In genomic region chr1:46133181-46133658, GRCh38 we compare ENCODE assay signal across 8 cellular contexts. TPM values are rescaled to one million over a fixed set of nuclear protein-coding genes. Genes with fewer than 3 reads are reported as not detected.
DNase-seq lines count a peak whose midpoint lies in the region; ATAC-seq lines count a peak whose summit lies in the region.

No MANE protein-coding gene starts in this region.

- no peaks in the 10 kb centered on the region for H3K9me3 Mint-ChIP-seq in activated CD4-positive, alpha-beta T cell treated with anti-CD3 and anti-CD28 coated beads, Interleukin-2, amount 10 ng/mL, durations not matched to agents 24 days and 14 days
- no peaks in the 10 kb centered on the region for H3K9me3 Mint-ChIP-seq in stimulated activated naive CD8-positive, alpha-beta T cell treated with anti-CD3 and anti-CD28 coated beads, Interleukin-15, amount 100 ng/mL, for 72 hours

- H3K27ac Mint-ChIP-seq in activated CD4-positive, alpha-beta T cell treated with anti-CD3 and anti-CD28 coated beads, Interleukin-2, amount 10 ng/mL, durations not matched to agents 24 days and 14 days = peak overlapping the region; percentile 98
- peak overlapping the region in 1 of 2 donors; percentile 99 for H3K27ac Mint-ChIP-seq in stimulated activated naive CD8-positive, alpha-beta T cell treated with anti-CD3 and anti-CD28 coated beads, Interleukin-15, amount 100 ng/mL, for 72 hours

- peak overlapping the region; percentile 79 for H3K27ac ChIP-seq in angular gyrus (ENCODE audit: low read depth, low read length)

- H3K4me3 Mint-ChIP-seq in activated CD4-positive, alpha-beta T cell treated with anti-CD3 and anti-CD28 coated beads, Interleukin-2, amount 10 ng/mL, durations not matched to agents 24 days and 14 days = peak overlapping the region; percentile 98
- H3K4me3 Mint-ChIP-seq in stimulated activated naive CD8-positive, alpha-beta T cell treated with anti-CD3 and anti-CD28 coated beads, Interleukin-15, amount 100 ng/mL, for 72 hours = peak overlapping the region; percentile 92 to 98

- peak; percentile 43 for ATAC-seq in GM21737 (IDR thresholded peaks at IDR 0.05; ENCODE audit: unreplicated experiment)
- ATAC-seq in stimulated activated naive CD8-positive, alpha-beta T cell treated with anti-CD3 and anti-CD28 coated beads, Interleukin-15, amount 100 ng/mL, for 72 hours = peak; percentile 74

- H3K36me3 Mint-ChIP-seq in activated CD4-positive, alpha-beta T cell treated with anti-CD3 and anti-CD28 coated beads, Interleukin-2, amount 10 ng/mL, durations not matched to agents 24 days and 14 days (ENCODE audit: low read depth) = peaks cover 2% of the 10 kb centered on the region

- peaks cover 26% of the 10 kb centered on the region for H3K4me1 Mint-ChIP-seq in activated CD4-positive, alpha-beta T cell treated with anti-CD3 and anti-CD28 coated beads, Interleukin-2, amount 10 ng/mL, durations not matched to agents 24 days and 14 days
- peaks cover 41% of the 10 kb centered on the region for H3K4me1 Mint-ChIP-seq in stimulated activated naive CD8-positive, alpha-beta T cell treated with anti-CD3 and anti-CD28 coated beads, Interleukin-15, amount 100 ng/mL, for 72 hours

- DNase-seq in activated CD4-positive, alpha-beta T cell treated with anti-CD3 and anti-CD28 coated beads, Interleukin-2, amount 10 ng/mL, durations not matched to agents 24 days and 14 days = no peak
- no peak for DNase-seq in activated CD4-positive, alpha-beta T cell treated with anti-CD3 and anti-CD28 coated beads, Interleukin-2, amount 50 U/mL, for 48 hours
- no peak for DNase-seq in Jurkat, Clone E6-1 (ENCODE audit: low read depth, low spot score)
- DNase-seq in iPS-NIHi11 (ENCODE audit: low spot score) = peak; percentile 90
- DNase-seq in stimulated activated naive CD8-positive, alpha-beta T cell treated with anti-CD3 and anti-CD28 coated beads, Interleukin-15, amount 100 ng/mL, for 72 hours = no peak
- DNase-seq in cortex of kidney (lab: John Stamatoyannopoulos, UW) = no peak

- peak overlapping the region; percentile 83 for H3K4me3 ChIP-seq in Jurkat, Clone E6-1 (ENCODE audit: low read length)

- H3K27me3 Mint-ChIP-seq in activated CD4-positive, alpha-beta T cell treated with anti-CD3 and anti-CD28 coated beads, Interleukin-2, amount 10 ng/mL, durations not matched to agents 24 days and 14 days = peaks cover 65% of the 10 kb centered on the region
- peaks cover 76% of the 10 kb centered on the region for H3K27me3 Mint-ChIP-seq in stimulated activated naive CD8-positive, alpha-beta T cell treated with anti-CD3 and anti-CD28 coated beads, Interleukin-15, amount 100 ng/mL, for 72 hours

- intact Hi-C loops in activated CD4-positive, alpha-beta T cell treated with anti-CD3 and anti-CD28 coated beads, Interleukin-2, amount 10 ng/mL, durations not matched to agents 24 days and 14 days (cut with micrococcal nuclease) = loop anchor here (2.0 kb wide), 1 partner anchor 70 kb away; no protein-coding TSS in a partner anchor

RNA-seq across cellular contexts. Expression of gene PIK3R3, which starts 0.8 kb away (rescaled TPM):
- total RNA-seq in activated CD4-positive, alpha-beta T cell treated with anti-CD3 and anti-CD28 coated beads, Interleukin-2, amount 10 ng/mL, durations not matched to agents 24 days and 14 days = 2.4 and 3.2 TPM in 2 replicates
- 21.3 TPM for polyA plus RNA-seq in Jurkat, Clone E6-1 (2012; ENCODE audit: insufficient read depth, insufficient read length)

RNA-seq across cellular contexts. Expression of gene TSPAN1, which starts 41.7 kb away (rescaled TPM):
- total RNA-seq in activated CD4-positive, alpha-beta T cell treated with anti-CD3 and anti-CD28 coated beads, Interleukin-2, amount 10 ng/mL, durations not matched to agents 24 days and 14 days = not detected in 2 replicates
- polyA plus RNA-seq in Jurkat, Clone E6-1 (2012; ENCODE audit: insufficient read depth, insufficient read length) = not detected

RNA-seq across cellular contexts. Expression of gene P3R3URF, which starts 43.1 kb away (rescaled TPM):
- not detected in 2 replicates for total RNA-seq in activated CD4-positive, alpha-beta T cell treated with anti-CD3 and anti-CD28 coated beads, Interleukin-2, amount 10 ng/mL, durations not matched to agents 24 days and 14 days
- polyA plus RNA-seq in Jurkat, Clone E6-1 (2012; ENCODE audit: insufficient read depth, insufficient read length) = not detected
